Comparison of ENCODE assay signal across 9 cellular contexts in genomic region chr3:140216249-140216648, GRCh38.
A peak's percentile ranks its signal among the peaks of the same experiment; 100 is the strongest.
DNase-seq lines count a peak whose midpoint lies in the region; ATAC-seq, FAIRE-seq and TF ChIP-seq lines count a peak whose summit lies in the region.
"Had no signal": no experiment of that assay in that cellular context is flagged by ENCODE, and none has a peak within 500 bp of the region (broad histone marks: within the 10 kb centered on the region; RNA-seq: fewer than 3 reads in every experiment).

No MANE protein-coding gene starts in this region.

- no peak overlapping the region for H3K4me3 ChIP-seq in right atrium auricular region
- H3K4me3 ChIP-seq in Jurkat, Clone E6-1 (ENCODE audit: low read length) = no peak overlapping the region
- no peak overlapping the region for H3K4me3 ChIP-seq in cardiac fibroblast (replicated peaks in 1 of 2; ENCODE audit: low read depth in 2 of 2, low read length in 2 of 2)

- no peaks in the 10 kb centered on the region for H3K4me1 ChIP-seq in right atrium auricular region

- no peaks in the 10 kb centered on the region for H3K36me3 ChIP-seq in right atrium auricular region

- no peak for DNase-seq in right atrium auricular region (ENCODE audit: low spot score)
- no peak for DNase-seq in Right ventricle myocardium superior
- DNase-seq in Jurkat, Clone E6-1 (ENCODE audit: low read depth, low spot score) = peak; percentile 11
- peak in 1 of 2 donors; percentile 10 for DNase-seq in cardiac fibroblast (ENCODE audit: low read depth in 2 of 2)
- DNase-seq in urothelium cell line (ENCODE audit: low spot score) = peak; percentile 18
- DNase-seq in NCI-H2107 (lab: John Stamatoyannopoulos, UW) = no peak
- no peak for DNase-seq in kidney glomerular epithelial cell (lab: John Stamatoyannopoulos, UW)
- no peak for DNase-seq in activated CD8-positive, alpha-beta memory T cell treated with anti-CD3 and anti-CD28 coated beads, Interleukin-2, amount 50 U/mL, for 48 hours

- no peak overlapping the region for H3K27ac ChIP-seq in right atrium auricular region

- intact Hi-C loops in Right ventricle myocardium superior (cut with DNase I) = no loop called here

- no peak for FAIRE-seq in urothelium cell line (lab: Jason Lieb, UNC)
- FAIRE-seq: G401.6 had no signal

- no peaks in the 10 kb centered on the region for H3K27me3 ChIP-seq in right atrium auricular region

- no peak for ATAC-seq in Right ventricle myocardium superior (ENCODE audit: poor library complexity)

- no peaks in the 10 kb centered on the region for H3K9me3 ChIP-seq in right atrium auricular region

- TF ChIP-seq CTCF in right atrium auricular region (IDR thresholded peaks at IDR 0.05) (peak; percentile 38 to 61), cardiac fibroblast (IDR thresholded peaks at IDR 0.05; ENCODE audit: low read depth, low read length) (peak; percentile 57)

Comparison
In these comparisons a context has a peak if more than half of its experiments do, and no peak if none do; other contexts are left out.
1. DNase-seq: peak in Jurkat, Clone E6-1 (single experiment) and urothelium cell line (single experiment); none in right atrium auricular region (single experiment), Right ventricle myocardium superior (single experiment), NCI-H2107 (single experiment), kidney glomerular epithelial cell (single experiment) and activated CD8-positive, alpha-beta memory T cell treated with anti-CD3 and anti-CD28 coated beads, Interleukin-2, amount 50 U/mL, for 48 hours (single experiment).